In the genomic region with DNA sequence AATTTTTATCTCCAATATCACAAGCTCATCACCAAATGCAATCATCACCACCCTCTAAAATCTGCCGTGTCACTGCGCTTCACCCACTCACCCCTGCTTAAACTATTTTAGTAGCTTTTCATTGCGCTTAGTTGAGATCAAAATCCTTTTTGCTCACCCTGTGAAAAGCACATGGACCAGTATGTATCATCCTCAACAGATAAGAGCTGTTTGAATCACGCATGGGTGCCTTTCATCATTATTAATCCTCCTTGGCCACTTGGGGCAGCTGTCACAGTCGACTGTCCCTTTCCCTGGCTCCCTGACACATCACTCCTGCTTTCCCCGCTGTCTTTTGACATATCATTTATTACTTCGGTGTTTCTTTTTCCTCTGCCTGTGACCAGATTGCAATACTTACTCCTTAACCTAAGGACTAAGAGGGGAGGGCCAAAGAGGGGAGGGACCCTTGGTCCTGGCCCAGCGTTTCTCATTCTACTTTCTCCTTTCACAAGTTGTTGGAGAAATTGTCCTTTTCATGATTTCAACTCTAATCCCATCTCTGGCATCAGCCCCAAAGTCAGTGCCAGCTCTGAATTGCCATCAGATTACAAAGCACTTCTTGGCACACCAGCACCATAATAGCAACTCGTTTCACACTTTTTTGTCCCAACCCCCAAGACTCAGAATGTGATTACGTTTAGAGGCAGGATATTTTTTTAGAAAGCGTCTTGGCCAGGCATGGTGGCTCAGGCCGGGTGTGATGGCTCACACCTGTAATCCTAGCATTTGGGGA, we compare ENCODE assay signal across 11 cellular contexts. TPM values are rescaled to one million over a fixed set of nuclear protein-coding genes. Genes with fewer than 3 reads are reported as not detected.
DNase-seq lines count a peak whose midpoint lies in the region; ATAC-seq, FAIRE-seq and TF ChIP-seq lines count a peak whose summit lies in the region.
"Had no signal": no experiment of that assay in that cellular context is flagged by ENCODE, and none has a peak within 500 bp of the region (broad histone marks: within the 10 kb centered on the region; RNA-seq: fewer than 3 reads in every experiment).

No MANE protein-coding gene starts in this region.

- H3K27me3 ChIP-seq in GM12878 (replicated peaks in 1 of 2; ENCODE audit: control insufficient read depth in 2 of 2, insufficient read depth in 2 of 2, low read length in 1 of 2): no peaks in the 10 kb centered on the region; a peak in 1 of 4 replicates

- 0 out of 3 replicates have a peak, but pooled peaks have one; percentile 28 for ATAC-seq in GM12878

- H3K9ac ChIP-seq in GM12878 (ENCODE audit: control insufficient read depth, insufficient read depth, low read length): no peak overlapping the region

- H3K4me3 ChIP-seq in GM12878: no peak overlapping the region

- H3K27ac ChIP-seq in GM12878 (ENCODE audit: control insufficient read depth, insufficient read depth): no peak overlapping the region
- H3K27ac ChIP-seq: epithelial cell of prostate had no signal

- H3K9me3 ChIP-seq in GM12878 (replicated peaks; ENCODE audit: control insufficient read depth, insufficient read depth, low read length): no peaks in the 10 kb centered on the region

- H3K27me3 Mint-ChIP-seq in Calu3 (ENCODE audit: unreplicated experiment): peaks cover 77% of the 10 kb centered on the region

- H3K9me3 Mint-ChIP-seq in Calu3 (ENCODE audit: low read depth, unreplicated experiment): no peaks in the 10 kb centered on the region
- H3K9me3 Mint-ChIP-seq: activated naive CD4-positive, alpha-beta T cell treated with anti-CD3 and anti-CD28 coated beads, Interleukin-2, amount 10 ng/mL, durations not matched to agents 7 days and 5 days; memory B cell had no signal

- H3K36me3 ChIP-seq in GM12878 (ENCODE audit: control insufficient read depth in 2 of 2, insufficient read depth in 2 of 2, low read length in 1 of 2): no peaks in the 10 kb centered on the region

- RAD21 ChIA-PET in GM12878 (lab: Charles Lee; ENCODE audit: unreplicated experiment): interaction anchor here (1.0 to 1.5 kb wide), 7 partner anchors 8 to 163 kb away, joined by 3 to 6 read pairs (median 5); partner anchors contain the start of genes KDM6B and NAA38

- H3K4me1 ChIP-seq in GM12878 (ENCODE audit: control insufficient read depth, insufficient read depth, low read length): no peaks in the 10 kb centered on the region

- no peak for TF ChIP-seq POLR2A in GM12878 (IDR thresholded peaks at IDR 0.05; ENCODE audit: low read depth, low read length)

- intact Hi-C loops in GM12878 (cut with micrococcal nuclease; ENCODE audit: unreplicated experiment) (loop anchor here (10.0 kb wide), 1 partner anchor 81 kb away; no protein-coding TSS in a partner anchor), Calu3 (cut with micrococcal nuclease; ENCODE audit: unreplicated experiment) (no loop called here), posterior vena cava (cut with DNase I) (loop anchor here (10.0 kb wide), 2 partner anchors 81 to 159 kb away; no protein-coding TSS in a partner anchor)

- CTCF ChIA-PET in GM12878 (lab: Yijun Ruan, JAX): interaction anchor here (0.6 to 4.6 kb wide), 13 partner anchors 8 to 1247 kb away, joined by 3 to 39 read pairs (median 4); partner anchors contain the start of genes CYB5D1, KDM6B, NAA38 and RNF227
- CTCF ChIA-PET in Calu3 (lab: Charles Lee): interaction anchor here (0.9 to 1.2 kb wide), 2 partner anchors 20 to 31 kb away, joined by 3 read pairs; no protein-coding TSS in a partner anchor

- no peak for TF ChIP-seq RAD21 in GM12878 (IDR thresholded peaks at IDR 0.05; ENCODE audit: insufficient read depth, low read depth, low read length)

- H3K27ac Mint-ChIP-seq in Calu3 (ENCODE audit: unreplicated experiment): no peak overlapping the region
- H3K27ac Mint-ChIP-seq: activated naive CD4-positive, alpha-beta T cell treated with anti-CD3 and anti-CD28 coated beads, Interleukin-2, amount 10 ng/mL, durations not matched to agents 7 days and 5 days; memory B cell had no signal

- POLR2A ChIA-PET in GM12878 (lab: Charles Lee): interaction anchor here (1.1 kb wide), 1 partner anchor 8 kb away, joined by 4 read pairs; no protein-coding TSS in a partner anchor

- DNase-seq in COLO668 (lab: John Stamatoyannopoulos, UW; ENCODE audit: unreplicated experiment): peak; percentile 8
- peak; percentile 27 for DNase-seq in LHCN-M2 (ENCODE audit: low read depth)
- DNase-seq in GM12878 (ENCODE audit: low read depth, low spot score): no peak
- peak; percentile 57 for DNase-seq in myocyte (ENCODE audit: low read depth)
- no peak for DNase-seq in Calu3
- DNase-seq in iPS-NIHi11 (ENCODE audit: low spot score): no peak
- DNase-seq in posterior vena cava (ENCODE audit: low spot score): no peak
- DNase-seq: activated naive CD4-positive, alpha-beta T cell treated with anti-CD3 and anti-CD28 coated beads, Interleukin-2, amount 10 ng/mL, durations not matched to agents 7 days and 5 days; NCI-H2029 treated with DMSO at 0.1 percent for 48 hours had no signal

- BruUV-seq in GM12878 (replicated peaks; lab: Mats Ljungman, UMichigan) (no TSS peak), Calu3 (replicated peaks; lab: Mats Ljungman, UMichigan) (no TSS peak)

- H3K4me2 ChIP-seq in GM12878 (ENCODE audit: control insufficient read depth, insufficient read depth): no peak overlapping the region

- no peak overlapping the region for H3K4me3 Mint-ChIP-seq in Calu3 (ENCODE audit: low read depth, unreplicated experiment)
- H3K4me3 Mint-ChIP-seq: activated naive CD4-positive, alpha-beta T cell treated with anti-CD3 and anti-CD28 coated beads, Interleukin-2, amount 10 ng/mL, durations not matched to agents 7 days and 5 days; memory B cell had no signal

- no peak overlapping the region for H2AFZ ChIP-seq in GM12878 (ENCODE audit: control insufficient read depth, low read depth, low read length)

- no peak for TF ChIP-seq EP300 in GM12878 (IDR thresholded peaks at IDR 0.05; ENCODE audit: borderline replicate concordance in 1 of 2, control insufficient read depth in 1 of 2, low read depth in 2 of 2, low read length in 2 of 2)

- SMC1A ChIA-PET in GM12878 (lab: Charles Lee; ENCODE audit: uncharacterized antibody, unreplicated experiment): interaction anchor here (0.7 to 2.2 kb wide), 11 partner anchors 8 to 235 kb away, joined by 3 to 7 read pairs (median 4); partner anchors contain the start of gene KDM6B

- H3K79me2 ChIP-seq in GM12878 (ENCODE audit: control insufficient read depth, insufficient read depth, low read length): no peaks in the 10 kb centered on the region

- no peaks in the 10 kb centered on the region for H3K36me3 Mint-ChIP-seq in Calu3 (ENCODE audit: insufficient read depth, unreplicated experiment)
- H3K36me3 Mint-ChIP-seq: activated naive CD4-positive, alpha-beta T cell treated with anti-CD3 and anti-CD28 coated beads, Interleukin-2, amount 10 ng/mL, durations not matched to agents 7 days and 5 days; memory B cell had no signal

- in situ Hi-C loops in GM12878 (cut with MboI): no loop called here

- WGBS in GM12878 (ENCODE audit: insufficient coverage, insufficient replicate concordance, low lambda C conversion rate, missing lambda C conversion rate): 37% methylated on average over 12 of the region's 12 CpGs

- TF ChIP-seq CTCF in GM12878 (IDR thresholded peaks at IDR 0.05 in 2 of 3, conservative IDR thresholded peaks at IDR 0.05 in 1 of 3; ENCODE audit: control insufficient read depth in 2 of 3, extremely low read depth in 1 of 3, insufficient read depth in 1 of 3, low read depth in 3 of 3, low read length in 3 of 3): no peak; a peak in 1 of 6 replicates
- TF ChIP-seq CTCF in Calu3 (IDR thresholded peaks at IDR 0.05; ENCODE audit: unreplicated experiment): no peak

- no peaks in the 10 kb centered on the region for H4K20me1 ChIP-seq in GM12878 (ENCODE audit: control insufficient read depth, insufficient read depth)

- no peak for FAIRE-seq in GM12878 (lab: Jason Lieb, UNC)

- H3K4me1 Mint-ChIP-seq in Calu3 (ENCODE audit: low read depth, unreplicated experiment): peaks cover 8% of the 10 kb centered on the region
- H3K4me1 Mint-ChIP-seq: activated naive CD4-positive, alpha-beta T cell treated with anti-CD3 and anti-CD28 coated beads, Interleukin-2, amount 10 ng/mL, durations not matched to agents 7 days and 5 days; memory B cell had no signal

RNA-seq across cellular contexts. Expression of gene KDM6B, which starts 8.6 kb away (rescaled TPM):
- total RNA-seq in LHCN-M2 (2014; rRNA removed) (1.8 and 2.1 TPM in 2 replicates), GM12878 (2014; rRNA removed) (1.2 and 9.8 TPM in 2 replicates), GM12878 (2014; rRNA removed; fragmentation: Illumina TruSeq; extraction: Trizol) (1.7 and 6.3 TPM in 2 replicates), GM12878 (2021) (19.7 and 21.4 TPM in 2 replicates), myocyte (3.9 and 4.5 TPM in 2 replicates), Calu3 (2022) (29.0 and 37.3 TPM in 2 replicates), posterior vena cava (10 to 100 TPM; 21.0 to 29.0 TPM)
- polyA plus RNA-seq in LHCN-M2 (2012): 2.7 TPM
- 30.6 and 36.2 TPM in 2 replicates for total RNA-seq in GM12878 (2013; cell fraction: nucleolus; rRNA removed)
- polyA plus RNA-seq in GM12878 (2011; ENCODE audit: low read depth): 2.1 TPM
- polyA plus RNA-seq in GM12878 (2011; rRNA removed) (1.3 and 2.4 TPM in 2 replicates), GM12878 (2014; fragmentation: Illumina TruSeq; extraction: Trizol) (0.92 and 2.1 TPM in 2 replicates), GM12878 (2014; fragmentation: Nextera tagmentation; extraction: Ambion mirVana) (under 1 TPM; 0.05 to 0.07 TPM), GM12878 (2014; rRNA removed) (4.4 and 33.5 TPM in 2 replicates), GM12878 (2016; fragmentation: Nextera tagmentation; extraction: Ambion mirVana) (1 to 10 TPM in 1 of 2 experiments, under 1 TPM in 1; 0.91 to 1.7 TPM)
- polyA plus RNA-seq in GM12878 (2011; cell fraction: cytosol; rRNA removed): 1.3 and 1.6 TPM in 2 replicates
- 16.6 and 37.4 TPM in 2 replicates for polyA plus RNA-seq in GM12878 (2011; cell fraction: nucleus; rRNA removed)
- 12.8 and 15.1 TPM in 2 replicates for polyA plus RNA-seq in GM12878 (2012)
- 11.1 and 16.4 TPM in 2 replicates for polyA minus RNA-seq in GM12878 (2011; rRNA and poly(A)+ RNA removed)
- 4.5 and 4.7 TPM in 2 replicates for polyA minus RNA-seq in GM12878 (2011; cell fraction: cytosol; rRNA and poly(A)+ RNA removed)
- 28.2 and 41.9 TPM in 2 replicates for polyA minus RNA-seq in GM12878 (2011; cell fraction: nucleus; rRNA and poly(A)+ RNA removed)
- 14.2 TPM for polyA plus RNA-seq in myocyte (2012)

RNA-seq across cellular contexts. Expression of gene TMEM88, which starts 29.5 kb away (rescaled TPM):
- 1.1 TPM in 1 of 2 replicates, not detected in the other for total RNA-seq in LHCN-M2 (2014; rRNA removed)
- polyA plus RNA-seq in LHCN-M2 (2012): 0.24 TPM
- total RNA-seq in GM12878 (2013; cell fraction: nucleolus; rRNA removed): 3.8 and 4.1 TPM in 2 replicates
- total RNA-seq in GM12878 (2014; rRNA removed): 0.16 and 0.62 TPM in 2 replicates
- 0.28 TPM in 1 of 2 replicates, not detected in the other for total RNA-seq in GM12878 (2014; rRNA removed; fragmentation: Illumina TruSeq; extraction: Trizol)
- total RNA-seq in GM12878 (2021): 0.69 and 1.1 TPM in 2 replicates
- polyA plus RNA-seq in GM12878 (2011; ENCODE audit: low read depth): not detected
- polyA plus RNA-seq in GM12878 (2011; rRNA removed): 0.20 TPM in 1 of 2 replicates, not detected in the other
- polyA plus RNA-seq in GM12878 (2011; cell fraction: cytosol; rRNA removed): 0.17 and 0.27 TPM in 2 replicates
- polyA plus RNA-seq in GM12878 (2011; cell fraction: nucleus; rRNA removed): 3.4 and 5.0 TPM in 2 replicates
- 1.2 TPM in 2 replicates for polyA plus RNA-seq in GM12878 (2012)
- 0.21 TPM in 1 of 2 replicates, not detected in the other for polyA plus RNA-seq in GM12878 (2014; fragmentation: Illumina TruSeq; extraction: Trizol)
- polyA plus RNA-seq in GM12878 (2014; fragmentation: Nextera tagmentation; extraction: Ambion mirVana): not detected
- 0.22 and 2.2 TPM in 2 replicates for polyA plus RNA-seq in GM12878 (2014; rRNA removed)
- polyA plus RNA-seq in GM12878 (2016; fragmentation: Nextera tagmentation; extraction: Ambion mirVana): under 1 TPM in 1 of 2 experiments, not detected in 1; 0.24 TPM
- not detected in 2 replicates for polyA minus RNA-seq in GM12878 (2011; rRNA and poly(A)+ RNA removed)
- polyA minus RNA-seq in GM12878 (2011; cell fraction: cytosol; rRNA and poly(A)+ RNA removed): not detected in 2 replicates
- polyA minus RNA-seq in GM12878 (2011; cell fraction: nucleus; rRNA and poly(A)+ RNA removed): 0.97 and 1.9 TPM in 2 replicates
- 0.72 and 1.8 TPM in 2 replicates for total RNA-seq in myocyte
- polyA plus RNA-seq in myocyte (2012): 1.3 TPM
- total RNA-seq in Calu3 (2022): 2.9 and 3.6 TPM in 2 replicates
- 10 to 100 TPM; 17.5 to 26.1 TPM for total RNA-seq in posterior vena cava

RNA-seq across cellular contexts. Expression of gene NAA38, which starts 32.0 kb away (rescaled TPM):
- total RNA-seq in LHCN-M2 (2014; rRNA removed): 80.8 and 89.6 TPM in 2 replicates
- polyA plus RNA-seq in LHCN-M2 (2012): 230 TPM
- total RNA-seq in GM12878 (2013; cell fraction: nucleolus; rRNA removed): 5.1 and 8.1 TPM in 2 replicates
- 197 and 248 TPM in 2 replicates for total RNA-seq in GM12878 (2014; rRNA removed)
- total RNA-seq in GM12878 (2014; rRNA removed; fragmentation: Illumina TruSeq; extraction: Trizol): 98.5 and 108 TPM in 2 replicates
- 112 and 116 TPM in 2 replicates for total RNA-seq in GM12878 (2021)
- 18.5 TPM for polyA plus RNA-seq in GM12878 (2011; ENCODE audit: low read depth)
- 28.4 and 82.1 TPM in 2 replicates for polyA plus RNA-seq in GM12878 (2011; rRNA removed)
- 113 and 206 TPM in 2 replicates for polyA plus RNA-seq in GM12878 (2011; cell fraction: cytosol; rRNA removed)
- polyA plus RNA-seq in GM12878 (2011; cell fraction: nucleus; rRNA removed): 131 and 137 TPM in 2 replicates
- polyA plus RNA-seq in GM12878 (2012): 83.2 and 107 TPM in 2 replicates
- polyA plus RNA-seq in GM12878 (2014; fragmentation: Illumina TruSeq; extraction: Trizol): 2.7 and 31.5 TPM in 2 replicates
- 100 to 1,000 TPM; 206 to 231 TPM for polyA plus RNA-seq in GM12878 (2014; fragmentation: Nextera tagmentation; extraction: Ambion mirVana)
- polyA plus RNA-seq in GM12878 (2014; rRNA removed): 223 and 292 TPM in 2 replicates
- 100 to 1,000 TPM; 323 to 337 TPM for polyA plus RNA-seq in GM12878 (2016; fragmentation: Nextera tagmentation; extraction: Ambion mirVana)
- polyA minus RNA-seq in GM12878 (2011; rRNA and poly(A)+ RNA removed): 15.4 and 31.2 TPM in 2 replicates
- 64.1 and 73.8 TPM in 2 replicates for polyA minus RNA-seq in GM12878 (2011; cell fraction: cytosol; rRNA and poly(A)+ RNA removed)
- 21.2 and 34.0 TPM in 2 replicates for polyA minus RNA-seq in GM12878 (2011; cell fraction: nucleus; rRNA and poly(A)+ RNA removed)
- 37.7 and 54.8 TPM in 2 replicates for total RNA-seq in myocyte
- 155 TPM for polyA plus RNA-seq in myocyte (2012)
- 36.3 and 36.6 TPM in 2 replicates for total RNA-seq in Calu3 (2022)
- total RNA-seq in posterior vena cava: 10 to 100 TPM; 65.2 to 79.7 TPM

RNA-seq across cellular contexts. Expression of gene CYB5D1, which starts 32.4 kb away (rescaled TPM):
- total RNA-seq in LHCN-M2 (2014; rRNA removed) (5.6 and 7.8 TPM in 2 replicates), GM12878 (2014; rRNA removed) (6.8 and 8.4 TPM in 2 replicates), GM12878 (2014; rRNA removed; fragmentation: Illumina TruSeq; extraction: Trizol) (5.8 and 6.6 TPM in 2 replicates), GM12878 (2021) (7.7 and 7.9 TPM in 2 replicates), myocyte (4.0 and 4.3 TPM in 2 replicates), Calu3 (2022) (8.0 and 8.4 TPM in 2 replicates), posterior vena cava (1 to 10 TPM; 8.9 TPM)
- 4.1 TPM for polyA plus RNA-seq in LHCN-M2 (2012)
- 6.3 and 10.0 TPM in 2 replicates for total RNA-seq in GM12878 (2013; cell fraction: nucleolus; rRNA removed)
- 2.1 TPM for polyA plus RNA-seq in GM12878 (2011; ENCODE audit: low read depth)
- polyA plus RNA-seq in GM12878 (2011; rRNA removed) (6.1 and 7.3 TPM in 2 replicates), GM12878 (2014; fragmentation: Illumina TruSeq; extraction: Trizol) (8.7 and 10.7 TPM in 2 replicates), GM12878 (2014; fragmentation: Nextera tagmentation; extraction: Ambion mirVana) (1 to 10 TPM; 1.6 TPM), GM12878 (2014; rRNA removed) (6.9 and 8.1 TPM in 2 replicates), GM12878 (2016; fragmentation: Nextera tagmentation; extraction: Ambion mirVana) (1 to 10 TPM; 4.3 to 5.0 TPM)
- 5.0 and 6.7 TPM in 2 replicates for polyA plus RNA-seq in GM12878 (2011; cell fraction: cytosol; rRNA removed)
- 3.3 and 4.2 TPM in 2 replicates for polyA plus RNA-seq in GM12878 (2011; cell fraction: nucleus; rRNA removed)
- 4.1 and 5.5 TPM in 2 replicates for polyA plus RNA-seq in GM12878 (2012)
- polyA minus RNA-seq in GM12878 (2011; rRNA and poly(A)+ RNA removed): 3.7 and 6.3 TPM in 2 replicates
- polyA minus RNA-seq in GM12878 (2011; cell fraction: cytosol; rRNA and poly(A)+ RNA removed): 1.6 and 2.4 TPM in 2 replicates
- 3.1 and 11.2 TPM in 2 replicates for polyA minus RNA-seq in GM12878 (2011; cell fraction: nucleus; rRNA and poly(A)+ RNA removed)
- 8.8 TPM for polyA plus RNA-seq in myocyte (2012)

Comparison
In these comparisons a context has a peak if more than half of its experiments do, and no peak if none do; other contexts are left out.
1. DNase-seq: peak in COLO668 (single experiment), LHCN-M2 (single experiment) and myocyte (single experiment); none in GM12878 (single experiment), Calu3 (single experiment), iPS-NIHi11 (single experiment) and posterior vena cava (single experiment).